ENCODE assay signal across 2 cellular contexts in genomic region chr21:45074048-45074817, GRCh38.
TF ChIP-seq lines count a peak whose summit lies in the region.

A gene with protein sequence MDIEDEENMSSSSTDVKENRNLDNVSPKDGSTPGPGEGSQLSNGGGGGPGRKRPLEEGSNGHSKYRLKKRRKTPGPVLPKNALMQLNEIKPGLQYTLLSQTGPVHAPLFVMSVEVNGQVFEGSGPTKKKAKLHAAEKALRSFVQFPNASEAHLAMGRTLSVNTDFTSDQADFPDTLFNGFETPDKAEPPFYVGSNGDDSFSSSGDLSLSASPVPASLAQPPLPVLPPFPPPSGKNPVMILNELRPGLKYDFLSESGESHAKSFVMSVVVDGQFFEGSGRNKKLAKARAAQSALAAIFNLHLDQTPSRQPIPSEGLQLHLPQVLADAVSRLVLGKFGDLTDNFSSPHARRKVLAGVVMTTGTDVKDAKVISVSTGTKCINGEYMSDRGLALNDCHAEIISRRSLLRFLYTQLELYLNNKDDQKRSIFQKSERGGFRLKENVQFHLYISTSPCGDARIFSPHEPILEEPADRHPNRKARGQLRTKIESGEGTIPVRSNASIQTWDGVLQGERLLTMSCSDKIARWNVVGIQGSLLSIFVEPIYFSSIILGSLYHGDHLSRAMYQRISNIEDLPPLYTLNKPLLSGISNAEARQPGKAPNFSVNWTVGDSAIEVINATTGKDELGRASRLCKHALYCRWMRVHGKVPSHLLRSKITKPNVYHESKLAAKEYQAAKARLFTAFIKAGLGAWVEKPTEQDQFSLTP (plus strand): TSS chr21:45074580. CDS start chr21:45171657, 97,077 bp downstream.

TF ChIP-seq in A549, 52 proteins besides CTCF, POLR2A, EP300 and RAD21 (continued from another document):
- TF ChIP-seq, protein P1, sequence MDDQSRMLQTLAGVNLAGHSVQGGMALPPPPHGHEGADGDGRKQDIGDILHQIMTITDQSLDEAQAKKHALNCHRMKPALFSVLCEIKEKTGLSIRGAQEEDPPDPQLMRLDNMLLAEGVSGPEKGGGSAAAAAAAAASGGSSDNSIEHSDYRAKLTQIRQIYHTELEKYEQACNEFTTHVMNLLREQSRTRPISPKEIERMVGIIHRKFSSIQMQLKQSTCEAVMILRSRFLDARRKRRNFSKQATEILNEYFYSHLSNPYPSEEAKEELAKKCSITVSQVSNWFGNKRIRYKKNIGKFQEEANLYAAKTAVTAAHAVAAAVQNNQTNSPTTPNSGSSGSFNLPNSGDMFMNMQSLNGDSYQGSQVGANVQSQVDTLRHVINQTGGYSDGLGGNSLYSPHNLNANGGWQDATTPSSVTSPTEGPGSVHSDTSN (IDR thresholded peaks at IDR 0.05) = peak; percentile 71; the same call in 1 of the 2 replicates
- no peak for TF ChIP-seq CHD2 (IDR thresholded peaks at IDR 0.05; ENCODE audit: low read length, partially characterized antibody)
- no peak for TF ChIP-seq CHD4 (IDR thresholded peaks at IDR 0.05; ENCODE audit: borderline replicate concordance)
- no peak for TF ChIP-seq BHLHE40 (IDR thresholded peaks at IDR 0.05; ENCODE audit: low read depth, low read length)
- TF ChIP-seq TFCP2L1 (CRISPR knock-in tag; IDR thresholded peaks at IDR 0.05) = 0 out of 2 replicates have a peak, but pooled peaks have one; percentile 61
- 0 out of 2 replicates have a peak, but pooled peaks have one; percentile 26 for TF ChIP-seq TP53 (CRISPR knock-in tag; IDR thresholded peaks at IDR 0.05)
- no peak for TF ChIP-seq FOSL2 (IDR thresholded peaks at IDR 0.05)
- no peak for TF ChIP-seq FOSL2 (CRISPR knock-in tag; IDR thresholded peaks at IDR 0.05)
- TF ChIP-seq SREBF2 (IDR thresholded peaks at IDR 0.05) = no peak
- TF ChIP-seq FOSB (CRISPR knock-in tag; IDR thresholded peaks at IDR 0.05) = no peak
- TF ChIP-seq JUN (IDR thresholded peaks at IDR 0.05) = peak in 1 of 2 experiments; percentile 75; a peak in 3 of 5 replicates
- no peak for TF ChIP-seq RFX5 (IDR thresholded peaks at IDR 0.05)
- no peak for TF ChIP-seq ZC3H11A (IDR thresholded peaks at IDR 0.05)
- TF ChIP-seq HOXA7 (CRISPR knock-in tag; IDR thresholded peaks at IDR 0.05) = peak; percentile 77; the same call in 1 of the 2 replicates
- TF ChIP-seq ZSCAN20 (CRISPR knock-in tag; IDR thresholded peaks at IDR 0.05) = no peak

TF ChIP-seq in SK-N-SH, 30 proteins besides CTCF, POLR2A, EP300 and RAD21 (continued from another document):
- TF ChIP-seq ZBTB33 (IDR thresholded peaks at IDR 0.05; ENCODE audit: borderline replicate concordance, low read depth) = 0 out of 2 replicates have a peak, but pooled peaks have one; percentile 8
